2 cellular contexts compared by ENCODE assay signal in the genomic region with DNA sequence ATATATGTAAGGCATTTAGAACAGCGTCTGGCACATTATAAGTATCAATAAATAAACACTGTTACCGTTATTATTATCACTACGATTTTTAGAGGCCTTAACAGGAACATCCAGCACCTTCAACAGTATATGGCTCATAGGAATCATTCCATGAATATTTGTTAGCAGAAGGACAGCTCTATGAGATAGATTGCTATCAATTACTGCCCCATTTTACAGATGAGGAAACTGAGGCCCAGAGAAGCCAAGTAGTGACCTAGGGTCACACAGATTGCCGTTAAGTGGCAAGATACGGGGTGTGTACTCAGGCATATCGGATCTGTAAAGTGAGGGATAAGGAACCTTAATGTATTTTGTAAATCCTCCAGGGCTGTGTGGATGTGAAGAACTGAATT.
A peak's percentile ranks its signal among the peaks of the same experiment; 100 is the strongest.
TF ChIP-seq lines count a peak whose summit lies in the region.

No MANE protein-coding gene starts in this region.

TF ChIP-seq in HepG2, 621 proteins besides CTCF, POLR2A, EP300 and RAD21:
- TF ChIP-seq KDM5A (IDR thresholded peaks at IDR 0.05; ENCODE audit: borderline replicate concordance, low read length) (0 out of 2 replicates have a peak, but pooled peaks have one; percentile 6), ZNF24 (IDR thresholded peaks at IDR 0.05) (peak; percentile 56; the same call in 1 of the 2 replicates), ZNF629 (CRISPR knock-in tag; conservative IDR thresholded peaks at IDR 0.05) (peak; percentile 99), ZFYVE20 (CRISPR knock-in tag; IDR thresholded peaks at IDR 0.05; ENCODE audit: borderline replicate concordance, low read depth) (no peak), ATF1 (CRISPR knock-in tag; IDR thresholded peaks at IDR 0.05) (no peak), CHD2 (IDR thresholded peaks at IDR 0.05; ENCODE audit: low read depth, low read length) (no peak), HCFC1 (IDR thresholded peaks at IDR 0.05; ENCODE audit: low read depth, low read length) (no peak), CHD4 (IDR thresholded peaks at IDR 0.05; ENCODE audit: borderline replicate concordance, low read length) (peak; percentile 100)
TF ChIP-seq in HepG2: peak in this region for 4.

TF ChIP-seq in HEK293T, 16 proteins besides CTCF, POLR2A, EP300 and RAD21:
- TF ChIP-seq ELF4 (IDR thresholded peaks at IDR 0.05) (no peak), HDGF (IDR thresholded peaks at IDR 0.05; ENCODE audit: borderline replicate concordance) (no peak), SP1 (IDR thresholded peaks at IDR 0.05) (no peak), ZNF384 (IDR thresholded peaks at IDR 0.05) (no peak), ARNT (IDR thresholded peaks at IDR 0.05) (no peak), FOXM1 (IDR thresholded peaks at IDR 0.05; ENCODE audit: borderline replicate concordance) (no peak), SUZ12 (IDR thresholded peaks at IDR 0.05) (no peak), FOXK2 (IDR thresholded peaks at IDR 0.05) (no peak)
- TF ChIP-seq, protein P1, sequence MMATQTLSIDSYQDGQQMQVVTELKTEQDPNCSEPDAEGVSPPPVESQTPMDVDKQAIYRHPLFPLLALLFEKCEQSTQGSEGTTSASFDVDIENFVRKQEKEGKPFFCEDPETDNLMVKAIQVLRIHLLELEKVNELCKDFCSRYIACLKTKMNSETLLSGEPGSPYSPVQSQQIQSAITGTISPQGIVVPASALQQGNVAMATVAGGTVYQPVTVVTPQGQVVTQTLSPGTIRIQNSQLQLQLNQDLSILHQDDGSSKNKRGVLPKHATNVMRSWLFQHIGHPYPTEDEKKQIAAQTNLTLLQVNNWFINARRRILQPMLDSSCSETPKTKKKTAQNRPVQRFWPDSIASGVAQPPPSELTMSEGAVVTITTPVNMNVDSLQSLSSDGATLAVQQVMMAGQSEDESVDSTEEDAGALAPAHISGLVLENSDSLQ (IDR thresholded peaks at IDR 0.05), result no peak
